ENCODE assay signal across 13 cellular contexts in genomic region chr16:73062640-73063283, GRCh38. TPM values are rescaled to one million over a fixed set of nuclear protein-coding genes. Genes with fewer than 3 reads are reported as not detected.
DNase-seq lines count a peak whose midpoint lies in the region; ATAC-seq and TF ChIP-seq lines count a peak whose summit lies in the region.
"Had no signal": no experiment of that assay in that cellular context is flagged by ENCODE, and none has a peak within 500 bp of the region (broad histone marks: within the 10 kb centered on the region; RNA-seq: fewer than 3 reads in every experiment).

No MANE protein-coding gene starts in this region.

- H3K36me3 ChIP-seq in IMR-90 (ENCODE audit: control insufficient read depth, insufficient read depth, low read length): no peaks in the 10 kb centered on the region
- H3K36me3 ChIP-seq in osteoblast (ENCODE audit: insufficient read depth, low read length): no peaks in the 10 kb centered on the region

- H3K9me3 Mint-ChIP-seq in activated CD8-positive, alpha-beta T cell treated with anti-CD3 and anti-CD28 coated beads, Interleukin-2, amount 10 ng/mL, durations not matched to agents 7 days and 5 days (ENCODE audit: insufficient read depth): no peaks in the 10 kb centered on the region
- H3K9me3 Mint-ChIP-seq: activated naive CD4-positive, alpha-beta T cell treated with anti-CD3 and anti-CD28 coated beads, Interleukin-2, amount 10 ng/mL, durations not matched to agents 7 days and 5 days had no signal

- H2AK5ac ChIP-seq in IMR-90 (ENCODE audit: low read depth, low read length): peak overlapping the region; percentile 74; the same call in 1 of the 2 replicates

- no peak for TF ChIP-seq CTCF in AG10803 (conservative IDR thresholded peaks at IDR 0.05; ENCODE audit: low read length)
- TF ChIP-seq CTCF in IMR-90 (conservative IDR thresholded peaks at IDR 0.05; ENCODE audit: low read depth, low read length): no peak
- no peak for TF ChIP-seq CTCF in fibroblast of villous mesenchyme (IDR thresholded peaks at IDR 0.05; ENCODE audit: insufficient read depth, low read depth, low read length)
- no peak for TF ChIP-seq CTCF in osteoblast (IDR thresholded peaks at IDR 0.05; ENCODE audit: extremely low read depth, low read depth, low read length)

- H3K9me3 ChIP-seq in IMR-90 (ENCODE audit: control insufficient read depth, insufficient read depth, low read length): no peaks in the 10 kb centered on the region
- H3K9me3 ChIP-seq in osteoblast (ENCODE audit: low read depth, low read length): no peaks in the 10 kb centered on the region

- H3K79me1 ChIP-seq in IMR-90 (ENCODE audit: low read depth in 1 of 2, low read length in 2 of 2): peaks cover 4 to 14% of the 10 kb centered on the region in 2 experiments; a peak in 3 of 4 replicates

- intact Hi-C loops in IMR-90 (cut with micrococcal nuclease): no loop called here

- H3K79me2 ChIP-seq in osteoblast (ENCODE audit: insufficient read depth, low read length): peaks cover 24% of the 10 kb centered on the region

- no peak overlapping the region for H3K9ac ChIP-seq in IMR-90 (ENCODE audit: low read depth, low read length)

- H3K4me2 ChIP-seq in IMR-90 (ENCODE audit: low read depth, low read length): peak overlapping the region; percentile 31; the same call in 1 of the 2 replicates
- no peak overlapping the region for H3K4me2 ChIP-seq in osteoblast (ENCODE audit: insufficient read depth, low read length)

- H3K23ac ChIP-seq in IMR-90 (ENCODE audit: low read depth, low read length): peak overlapping the region; percentile 78; the same call in 1 of the 2 replicates

- H3K4ac ChIP-seq in IMR-90 (ENCODE audit: low read depth, low read length): no peak overlapping the region; the same call in 1 of the 2 replicates

- no peak for TF ChIP-seq POLR2A in IMR-90 (IDR thresholded peaks at IDR 0.05; ENCODE audit: low read depth, low read length)

- dilution Hi-C loops in IMR-90 (cut with HindIII; ENCODE audit: low sequenced_read_pairs, unreplicated experiment): no loop called here

- H2AK9ac ChIP-seq in IMR-90 (replicated peaks; ENCODE audit: low read depth, low read length, poor library complexity): no peak overlapping the region

- no TSS peak for BruUV-seq in IMR-90 (replicated peaks; lab: Mats Ljungman, UMichigan)

- H3K27ac Mint-ChIP-seq in activated CD8-positive, alpha-beta T cell treated with anti-CD3 and anti-CD28 coated beads, Interleukin-2, amount 10 ng/mL, durations not matched to agents 7 days and 5 days: no peak overlapping the region
- H3K27ac Mint-ChIP-seq: activated naive CD4-positive, alpha-beta T cell treated with anti-CD3 and anti-CD28 coated beads, Interleukin-2, amount 10 ng/mL, durations not matched to agents 7 days and 5 days had no signal

- H3K14ac ChIP-seq in IMR-90 (replicated peaks; ENCODE audit: low read depth, low read length): 0 out of 2 replicates have a peak overlapping the region, but pooled peaks have one; percentile 23

- TF ChIP-seq RAD21 in IMR-90 (IDR thresholded peaks at IDR 0.05; ENCODE audit: low read length): no peak

- in situ Hi-C loops in IMR-90 (cut with MboI; ENCODE audit: low sequenced_read_pairs): loop anchor here (10.0 to 25.0 kb wide), 3 partner anchors 172 to 1225 kb away; partner anchors contain the start of gene PSMD7

- peaks cover 2% of the 10 kb centered on the region; the same call in 1 of the 2 replicates for H3K9me1 ChIP-seq in IMR-90 (ENCODE audit: insufficient read depth, low read length)

- ATAC-seq in IMR-90 (ENCODE audit: low read depth) (no peak), esophagus mucosa (no peak), HG03159 (IDR thresholded peaks at IDR 0.05; ENCODE audit: unreplicated experiment) (no peak)
- ATAC-seq in activated CD8-positive, alpha-beta T cell treated with anti-CD3 and anti-CD28 coated beads, Interleukin-2, amount 10 ng/mL, durations not matched to agents 7 days and 5 days: no peak

- no peaks in the 10 kb centered on the region for H4K20me1 ChIP-seq in IMR-90 (ENCODE audit: insufficient read depth, low read length)
- H4K20me1 ChIP-seq in osteoblast (ENCODE audit: insufficient read depth, low read length): no peaks in the 10 kb centered on the region

- H3K18ac ChIP-seq in IMR-90 (ENCODE audit: low read depth, low read length): no peak overlapping the region; the same call in 1 of the 2 replicates

- H3K4me3 ChIP-seq in AG10803 (ENCODE audit: low read length) (peak overlapping the region; percentile 35), IMR-90 (ENCODE audit: insufficient read depth, low read depth, low read length) (no peak overlapping the region), fibroblast of villous mesenchyme (ENCODE audit: low read depth, low read length) (peak overlapping the region; percentile 32), osteoblast (ENCODE audit: insufficient read depth, low read length) (no peak overlapping the region)

- H2AFZ ChIP-seq in IMR-90 (replicated peaks; ENCODE audit: low read length, poor library complexity): peak overlapping the region; percentile 57
- no peak overlapping the region for H2AFZ ChIP-seq in osteoblast (ENCODE audit: low read length)

- CTCF ChIA-PET in IMR-90 (lab: Yijun Ruan, JAX): interaction anchor here (0.9 to 2.3 kb wide), 2 partner anchors 110 to 230 kb away, joined by 4 to 8 read pairs; no protein-coding TSS in a partner anchor
- CTCF ChIA-PET in activated CD8-positive, alpha-beta T cell treated with anti-CD3 and anti-CD28 coated beads, Interleukin-2, amount 10 ng/mL, durations not matched to agents 7 days and 5 days (lab: Charles Lee): interaction anchor here (2.7 kb wide), 1 partner anchor 230 kb away, joined by 11 read pairs; no protein-coding TSS in a partner anchor

- H2BK15ac ChIP-seq in IMR-90 (ENCODE audit: low read depth, low read length): peak overlapping the region; percentile 34; the same call in 1 of the 3 replicates

- H3K4me1 ChIP-seq in IMR-90 (ENCODE audit: control insufficient read depth, insufficient read depth, low read length) (peaks cover 24% of the 10 kb centered on the region), osteoblast (ENCODE audit: insufficient read depth, low read length) (peaks cover 33% of the 10 kb centered on the region)

- H3K4me3 Mint-ChIP-seq in activated CD8-positive, alpha-beta T cell treated with anti-CD3 and anti-CD28 coated beads, Interleukin-2, amount 10 ng/mL, durations not matched to agents 7 days and 5 days: no peak overlapping the region
- H3K4me3 Mint-ChIP-seq: activated naive CD4-positive, alpha-beta T cell treated with anti-CD3 and anti-CD28 coated beads, Interleukin-2, amount 10 ng/mL, durations not matched to agents 7 days and 5 days had no signal

- H3K27me3 Mint-ChIP-seq in activated CD8-positive, alpha-beta T cell treated with anti-CD3 and anti-CD28 coated beads, Interleukin-2, amount 10 ng/mL, durations not matched to agents 7 days and 5 days (ENCODE audit: low read depth): peaks cover 70% of the 10 kb centered on the region

- no peaks in the 10 kb centered on the region for H3K36me3 Mint-ChIP-seq in activated CD8-positive, alpha-beta T cell treated with anti-CD3 and anti-CD28 coated beads, Interleukin-2, amount 10 ng/mL, durations not matched to agents 7 days and 5 days (ENCODE audit: low read depth)

- H3K27ac ChIP-seq in IMR-90 (ENCODE audit: insufficient read depth, low read length): no peak overlapping the region
- no peak overlapping the region for H3K27ac ChIP-seq in osteoblast (ENCODE audit: low read depth, low read length)

- POLR2A ChIA-PET in IMR-90 (lab: Charles Lee; ENCODE audit: unreplicated experiment): interaction anchor here (0.6 kb wide), 1 partner anchor 135 kb away, joined by 14 read pairs; no protein-coding TSS in a partner anchor
- POLR2A ChIA-PET in activated CD8-positive, alpha-beta T cell treated with anti-CD3 and anti-CD28 coated beads, Interleukin-2, amount 10 ng/mL, durations not matched to agents 7 days and 5 days (lab: Charles Lee): no interaction called here

- H4K8ac ChIP-seq in IMR-90 (ENCODE audit: low read depth in 2 of 2, low read length in 2 of 2): peak overlapping the region in 1 of 2 experiments; percentile 50; a peak in 1 of 4 replicates

- 0 out of 2 replicates have a peak overlapping the region, but pooled peaks have one; percentile 11 for H4K91ac ChIP-seq in IMR-90 (ENCODE audit: insufficient read depth, low read depth, low read length)

- H3K56ac ChIP-seq in IMR-90 (ENCODE audit: extremely low read depth, insufficient read depth, low read length): no peak overlapping the region

- H3K4me1 Mint-ChIP-seq in activated CD8-positive, alpha-beta T cell treated with anti-CD3 and anti-CD28 coated beads, Interleukin-2, amount 10 ng/mL, durations not matched to agents 7 days and 5 days (ENCODE audit: low read depth): peaks cover 26% of the 10 kb centered on the region

- no peak overlapping the region for H2BK5ac ChIP-seq in IMR-90 (ENCODE audit: low read depth, low read length, poor library complexity, severe bottlenecking)

- H4K5ac ChIP-seq in IMR-90 (ENCODE audit: low read depth, low read length): no peak overlapping the region

- H3K27me3 ChIP-seq in IMR-90 (ENCODE audit: control insufficient read depth, insufficient read depth, low read length): no peaks in the 10 kb centered on the region
- no peaks in the 10 kb centered on the region for H3K27me3 ChIP-seq in osteoblast (ENCODE audit: insufficient read depth, low read length)

- DNase-seq in AG10803 (ENCODE audit: low read depth) (no peak), IMR-90 (no peak), fibroblast of villous mesenchyme (ENCODE audit: low read depth) (no peak), osteoblast (ENCODE audit: insufficient read length, low spot score, missing footprints) (peak; percentile 68)
- DNase-seq in activated T-cell treated with anti-CD3 and anti-CD28 coated beads, Interleukin-2, amount 50 U/mL, for 48 hours: no peak
- no peak for DNase-seq in activated CD8-positive, alpha-beta T cell treated with anti-CD3 and anti-CD28 coated beads, Interleukin-2, amount 10 ng/mL, durations not matched to agents 7 days and 5 days
- DNase-seq: activated naive CD4-positive, alpha-beta T cell treated with anti-CD3 and anti-CD28 coated beads, Interleukin-2, amount 10 ng/mL, durations not matched to agents 7 days and 5 days; kidney glomerular epithelial cell; NCI-H1694; SHP77; small intestine had no signal

- H2BK120ac ChIP-seq in IMR-90 (ENCODE audit: low read depth, low read length): peak overlapping the region; percentile 11; the same call in 1 of the 2 replicates

- 42% methylated on average over 10 of the region's 38 CpGs; no CpG with 5 or more reads in 1 of the 2 experiments for WGBS in IMR-90 (ENCODE audit: extremely low coverage in 2 of 2, insufficient read length in 1 of 2), 2 experiments

- H2BK20ac ChIP-seq in IMR-90 (ENCODE audit: low read depth, low read length): no peak overlapping the region

TF ChIP-seq in IMR-90, 13 proteins besides CTCF, POLR2A, EP300 and RAD21 (continues in another document):
- no peak for TF ChIP-seq CEBPB (IDR thresholded peaks at IDR 0.05; ENCODE audit: low read depth, low read length)

RNA-seq across cellular contexts. Expression of gene ZFHX3, which starts 14.8 kb away (rescaled TPM):
- 1.4 and 2.2 TPM in 2 replicates for total RNA-seq in IMR-90 (2012; rRNA removed)
- 1.7 and 2.0 TPM in 2 replicates for polyA plus RNA-seq in IMR-90 (2012; rRNA removed)
- 0.78 and 1.1 TPM in 2 replicates for polyA plus RNA-seq in IMR-90 (2012; cell fraction: cytosol; rRNA removed)
- polyA plus RNA-seq in IMR-90 (2012; cell fraction: nucleus; rRNA removed; ENCODE audit: low replicate concordance): 1.9 and 2.8 TPM in 2 replicates
- 3.9 and 6.8 TPM in 2 replicates for total RNA-seq in fibroblast of villous mesenchyme
- total RNA-seq in osteoblast: 14.1 and 14.5 TPM in 2 replicates
- 1 to 10 TPM; 2.5 to 2.9 TPM for total RNA-seq in activated CD8-positive, alpha-beta T cell treated with anti-CD3 and anti-CD28 coated beads, Interleukin-2, amount 10 ng/mL, durations not matched to agents 7 days and 5 days
- 3.9 TPM for total RNA-seq in esophagus mucosa

Comparison
In these comparisons a context has a peak if more than half of its experiments do, and no peak if none do; other contexts are left out.
1. H3K4me3 ChIP-seq: peak in AG10803 (single experiment) and fibroblast of villous mesenchyme (single experiment); none in IMR-90 (single experiment) and osteoblast (single experiment).